8 cellular contexts compared by ENCODE assay signal in the genomic region with DNA sequence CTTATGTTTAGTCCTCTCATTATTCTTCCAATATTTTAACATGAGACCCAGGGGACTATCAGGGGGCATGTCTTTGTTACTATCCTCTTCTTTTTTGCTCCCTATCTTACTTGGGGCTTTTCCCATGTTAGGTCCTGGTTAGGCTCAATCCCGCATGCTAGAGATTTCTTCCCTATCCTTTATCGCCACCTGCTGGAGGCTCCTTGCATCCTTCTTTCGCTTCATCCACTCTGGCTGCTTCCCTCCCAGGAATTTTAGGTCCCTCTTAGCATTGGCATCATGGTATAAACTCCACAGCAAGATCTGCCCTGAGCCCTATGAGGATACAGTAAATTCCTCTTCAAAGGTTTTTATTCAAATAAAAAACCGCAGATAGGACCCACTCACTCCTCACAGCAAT. TPM values are rescaled to one million over a fixed set of nuclear protein-coding genes. Genes with fewer than 3 reads are reported as not detected.
DNase-seq lines count a peak whose midpoint lies in the region; ATAC-seq, FAIRE-seq and TF ChIP-seq lines count a peak whose summit lies in the region.
"Not testable (repeated sequence)": the region's sequence is repeated elsewhere in the genome, so short reads cannot be mapped to it uniquely, and the experiment has no call there.

No MANE protein-coding gene starts in this region.

- not testable (repeated sequence) for H3K9me2 ChIP-seq in DOHH2 (replicated peaks; ENCODE audit: control insufficient read depth, low read length)

- POLR2A ChIA-PET in activated CD4-positive, alpha-beta T cell treated with anti-CD3 and anti-CD28 coated beads for 36 hours (lab: Charles Lee), result not testable (repeated sequence)

- not testable (repeated sequence) for H3K79me2 ChIP-seq in DOHH2 (ENCODE audit: control insufficient read depth, low read length); parathyroid adenoma

- H3K9me3 Mint-ChIP-seq in activated CD4-positive, alpha-beta T cell treated with anti-CD3 and anti-CD28 coated beads for 36 hours (ENCODE audit: low read depth), result not testable (repeated sequence)

- H3K9ac ChIP-seq in parathyroid adenoma, result not testable (repeated sequence)

- not testable (repeated sequence) for H3K36me3 ChIP-seq in DOHH2 (ENCODE audit: control insufficient read depth, low read length); parathyroid adenoma (ENCODE audit: control insufficient read depth, insufficient read depth, low read length)

- peak overlapping the region; percentile 82 for H3K27ac ChIP-seq in DOHH2 (ENCODE audit: low read depth, low read length)
- H3K27ac ChIP-seq in parathyroid adenoma, result not testable (repeated sequence)

- not testable (repeated sequence) for H3K4me3 Mint-ChIP-seq in activated CD4-positive, alpha-beta T cell treated with anti-CD3 and anti-CD28 coated beads for 36 hours

- not testable (repeated sequence) for H3K9me3 ChIP-seq in DOHH2 (ENCODE audit: control insufficient read depth, insufficient read depth, low read length); parathyroid adenoma (ENCODE audit: control insufficient read depth, low read length)

- peaks cover 25% of the 10 kb centered on the region for H3K4me1 ChIP-seq in DOHH2 (ENCODE audit: control insufficient read depth, low read length)
- not testable (repeated sequence) for H3K4me1 ChIP-seq in parathyroid adenoma

- ATAC-seq in activated CD4-positive, alpha-beta T cell treated with anti-CD3 and anti-CD28 coated beads for 36 hours, result not testable (repeated sequence)

- peak; percentile 43 for TF ChIP-seq CTCF in DOHH2 (IDR thresholded peaks at IDR 0.05; ENCODE audit: low read depth, low read length, poor library complexity, severe bottlenecking)
- peak; percentile 59 for TF ChIP-seq CTCF in choroid plexus epithelial cell (conservative IDR thresholded peaks at IDR 0.05; ENCODE audit: low read depth, low read length)
- TF ChIP-seq CTCF in parathyroid adenoma (IDR thresholded peaks at IDR 0.05), result peak; percentile 51

- H3K36me3 Mint-ChIP-seq in activated CD4-positive, alpha-beta T cell treated with anti-CD3 and anti-CD28 coated beads for 36 hours (ENCODE audit: low read depth), result not testable (repeated sequence)

- CTCF ChIA-PET in activated CD4-positive, alpha-beta T cell treated with anti-CD3 and anti-CD28 coated beads for 36 hours (lab: Charles Lee), result not testable (repeated sequence)

- not testable (repeated sequence) for H3K4me1 Mint-ChIP-seq in activated CD4-positive, alpha-beta T cell treated with anti-CD3 and anti-CD28 coated beads for 36 hours

- peak overlapping the region; percentile 68 for H3K4me3 ChIP-seq in DOHH2 (ENCODE audit: low read length)
- not testable (repeated sequence) for H3K4me3 ChIP-seq in choroid plexus epithelial cell (ENCODE audit: low read depth, low read length); parathyroid adenoma (ENCODE audit: low read depth, low read length)

- not testable (repeated sequence) for H2AFZ ChIP-seq in parathyroid adenoma

- H3K27ac Mint-ChIP-seq in activated CD4-positive, alpha-beta T cell treated with anti-CD3 and anti-CD28 coated beads for 36 hours, result not testable (repeated sequence)

- DNase-seq in Kasumi-1 (lab: John Stamatoyannopoulos, UW) (peak; percentile 28 to 37), NCI-H526 treated with DMSO at 0.1 percent for 48 hours (lab: John Stamatoyannopoulos, UW) (peak; percentile 11), choroid plexus epithelial cell (ENCODE audit: low read depth) (peak; percentile 56), iPS DF 19.7 (ENCODE audit: low read depth, low spot score) (peak; percentile 15), urothelium cell line (ENCODE audit: low spot score) (peak; percentile 14)
- DNase-seq in activated CD4-positive, alpha-beta T cell treated with anti-CD3 and anti-CD28 coated beads for 36 hours, result peak; percentile 60

- intact Hi-C loops in activated CD4-positive, alpha-beta T cell treated with anti-CD3 and anti-CD28 coated beads for 36 hours (cut with DNase I, micrococcal nuclease), result loop anchor here in 1 of 2 experiments (2.0 to 5.0 kb wide), 3 partner anchors 474 to 994 kb away; no protein-coding TSS in a partner anchor

- not testable (repeated sequence) for H4K20me1 ChIP-seq in DOHH2 (ENCODE audit: control insufficient read depth, insufficient read depth, low read depth, low read length)

- H3K27me3 Mint-ChIP-seq in activated CD4-positive, alpha-beta T cell treated with anti-CD3 and anti-CD28 coated beads for 36 hours, result not testable (repeated sequence)

- H3F3A ChIP-seq in DOHH2 (ENCODE audit: control insufficient read depth, insufficient read depth), result not testable (repeated sequence)

- H3K4me2 ChIP-seq in DOHH2 (ENCODE audit: low read length), result peak overlapping the region; percentile 63
- H3K4me2 ChIP-seq in parathyroid adenoma (ENCODE audit: low read length), result not testable (repeated sequence)

- not testable (repeated sequence) for H3K27me3 ChIP-seq in DOHH2 (ENCODE audit: control insufficient read depth, low read length); parathyroid adenoma (ENCODE audit: control insufficient read depth, insufficient read depth, low read length)

- FAIRE-seq in urothelium cell line (lab: Jason Lieb, UNC), result not testable (repeated sequence)

RNA-seq across cellular contexts. Expression of a gene that starts 15.0 kb away (rescaled TPM):
- not detected for total RNA-seq in activated CD4-positive, alpha-beta T cell treated with anti-CD3 and anti-CD28 coated beads for 36 hours
